ENCODE assay signal across 9 cellular contexts in genomic region chr14:91377700-91378652, GRCh38. TPM values are rescaled to one million over a fixed set of nuclear protein-coding genes. Genes with fewer than 3 reads are reported as not detected.
DNase-seq lines count a peak whose midpoint lies in the region; ATAC-seq lines count a peak whose summit lies in the region.
"Had no signal": no experiment of that assay in that cellular context is flagged by ENCODE, and none has a peak within 500 bp of the region (broad histone marks: within the 10 kb centered on the region; RNA-seq: fewer than 3 reads in every experiment).

No MANE protein-coding gene starts in this region.

- H3K4me1 Mint-ChIP-seq in activated naive CD8-positive, alpha-beta T cell treated with anti-CD3 and anti-CD28 coated beads for 36 hours: peaks cover 97% of the 10 kb centered on the region

- peak; percentile 33 for DNase-seq in NCI-H82 (lab: John Stamatoyannopoulos, UW)
- DNase-seq in NCI-H82 treated with DMSO at 0.1 percent for 48 hours (lab: John Stamatoyannopoulos, UW; ENCODE audit: unreplicated experiment): no peak
- DNase-seq in NCI-H524 treated with DMSO at 0.1 percent for 48 hours (lab: John Stamatoyannopoulos, UW): peak; percentile 75
- peak; percentile 56 for DNase-seq in activated naive CD8-positive, alpha-beta T cell treated with anti-CD3 and anti-CD28 coated beads for 36 hours
- DNase-seq in stimulated activated CD4-positive, alpha-beta T cell treated with anti-CD3 and anti-CD28 coated beads, Interleukin-1b, Interleukin-23, amount 100 ng/mL, for 48 hours: peak; percentile 55
- no peak for DNase-seq in NCI-H2081 treated with DMSO at 0.1 percent for 48 hours (lab: John Stamatoyannopoulos, UW)
- DNase-seq: kidney glomerular epithelial cell had no signal

- H3K4me3 Mint-ChIP-seq in activated naive CD8-positive, alpha-beta T cell treated with anti-CD3 and anti-CD28 coated beads for 36 hours: peak overlapping the region; percentile 49

- ATAC-seq in GM21717 (IDR thresholded peaks at IDR 0.05; ENCODE audit: unreplicated experiment) (no peak), GM18517 (IDR thresholded peaks at IDR 0.05; ENCODE audit: unreplicated experiment) (no peak)

- peak overlapping the region; percentile 87 for H3K27ac Mint-ChIP-seq in activated naive CD8-positive, alpha-beta T cell treated with anti-CD3 and anti-CD28 coated beads for 36 hours

- H3K9me3 Mint-ChIP-seq in activated naive CD8-positive, alpha-beta T cell treated with anti-CD3 and anti-CD28 coated beads for 36 hours: no peaks in the 10 kb centered on the region

- peaks cover 55% of the 10 kb centered on the region for H3K36me3 Mint-ChIP-seq in activated naive CD8-positive, alpha-beta T cell treated with anti-CD3 and anti-CD28 coated beads for 36 hours

- no peaks in the 10 kb centered on the region for H3K27me3 Mint-ChIP-seq in activated naive CD8-positive, alpha-beta T cell treated with anti-CD3 and anti-CD28 coated beads for 36 hours

RNA-seq across cellular contexts. Expression of gene CCDC88C, which starts 39.6 kb away (rescaled TPM):
- total RNA-seq in activated naive CD8-positive, alpha-beta T cell treated with anti-CD3 and anti-CD28 coated beads for 36 hours: 10 to 100 TPM; 55.1 to 56.7 TPM

Comparison
In these comparisons a context has a peak if more than half of its experiments do, and no peak if none do; other contexts are left out.
1. DNase-seq: peak in NCI-H82 (single experiment), NCI-H524 treated with DMSO at 0.1 percent for 48 hours (single experiment), activated naive CD8-positive, alpha-beta T cell treated with anti-CD3 and anti-CD28 coated beads for 36 hours (single experiment) and stimulated activated CD4-positive, alpha-beta T cell treated with anti-CD3 and anti-CD28 coated beads, Interleukin-1b, Interleukin-23, amount 100 ng/mL, for 48 hours (single experiment); none in NCI-H82 treated with DMSO at 0.1 percent for 48 hours (single experiment) and NCI-H2081 treated with DMSO at 0.1 percent for 48 hours (single experiment).